19 cellular contexts compared by ENCODE assay signal in the genomic region with DNA sequence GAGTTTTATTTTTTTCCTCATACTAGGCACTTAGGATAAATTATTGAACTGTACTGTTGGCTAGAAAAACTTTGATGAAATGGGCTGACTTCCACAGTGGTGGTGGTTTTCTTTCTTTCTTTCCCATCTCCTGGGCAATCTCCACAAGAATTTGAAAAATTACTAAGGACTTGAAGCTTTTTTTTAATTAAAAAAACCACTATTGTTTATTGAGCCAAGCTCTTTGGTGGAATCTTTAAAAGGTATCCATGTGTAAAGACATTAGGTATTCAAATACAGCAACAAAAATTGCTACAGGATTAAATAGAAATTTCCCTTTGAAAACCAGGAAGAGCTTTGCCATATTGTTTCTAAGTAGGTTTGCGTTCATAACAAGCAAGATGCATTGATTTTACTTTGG. TPM values are rescaled to one million over a fixed set of nuclear protein-coding genes. Genes with fewer than 3 reads are reported as not detected.
DNase-seq lines count a peak whose midpoint lies in the region; ATAC-seq, FAIRE-seq and TF ChIP-seq lines count a peak whose summit lies in the region.
"Had no signal": no experiment of that assay in that cellular context is flagged by ENCODE, and none has a peak within 500 bp of the region (broad histone marks: within the 10 kb centered on the region; RNA-seq: fewer than 3 reads in every experiment).

No MANE protein-coding gene starts in this region.

- TF ChIP-seq CTCF in SK-N-SH (IDR thresholded peaks at IDR 0.05) (no peak), RWPE2 (IDR thresholded peaks at IDR 0.05; ENCODE audit: poor library complexity, severe bottlenecking) (no peak), K562 (IDR thresholded peaks at IDR 0.05 in 2 of 3, conservative IDR thresholded peaks at IDR 0.05 in 1 of 3; ENCODE audit: insufficient read depth in 2 of 3, low read depth in 1 of 3, low read length in 3 of 3) (no peak), osteocyte (IDR thresholded peaks at IDR 0.05) (no peak), gastroesophageal sphincter (IDR thresholded peaks at IDR 0.05) (no peak)

- no peaks in the 10 kb centered on the region for H3K9me2 ChIP-seq in SK-N-SH

- TF ChIP-seq POLR2A in K562 (conservative IDR thresholded peaks at IDR 0.05), result no peak
- TF ChIP-seq POLR2A in gastroesophageal sphincter (IDR thresholded peaks at IDR 0.05), result no peak

- peaks cover 9% of the 10 kb centered on the region for H3K9me1 ChIP-seq in K562 (ENCODE audit: control insufficient read depth, insufficient read depth, low read length)

- POLR2A ChIA-PET in SK-N-SH (lab: Yijun Ruan, JAX), result no interaction called here
- POLR2A ChIA-PET in K562 (lab: Yijun Ruan, JAX), result interaction anchor here (0.5 to 2.3 kb wide), 11 partner anchors 9 to 154 kb away, joined by 3 to 18 read pairs (median 5); partner anchors contain the start of gene MARCHF6

- 95% methylated on average over 1 of the region's 1 CpG for WGBS in SK-N-SH (ENCODE audit: low lambda C conversion rate)
- 72% methylated on average over 1 of the region's 1 CpG for WGBS in K562 (ENCODE audit: insufficient coverage, low coverage, missing lambda C conversion rate)
- WGBS in gastroesophageal sphincter (ENCODE audit: low coverage in 1 of 2), 2 donors, result 100% methylated on average over 1 of the region's 1 CpG; no CpG with 5 or more reads in 1 of the 2 donors

- H3K27ac ChIP-seq in SK-N-SH (ENCODE audit: low read depth in 2 of 2, low read length in 1 of 2), result peak overlapping the region; percentile 11 to 39; a peak in 2 of 4 replicates
- peak overlapping the region; percentile 58 for H3K27ac ChIP-seq in RWPE2 (ENCODE audit: poor library complexity, severe bottlenecking)
- H3K27ac ChIP-seq in K562 (ENCODE audit: extremely low read depth, low read depth, low read length), result no peak overlapping the region; the same call in 2 of the 3 replicates
- H3K27ac ChIP-seq in gastroesophageal sphincter, result no peak overlapping the region
- H3K27ac ChIP-seq: C4-2B had no signal

- H2AFZ ChIP-seq in SK-N-SH (ENCODE audit: low read depth) (no peak overlapping the region), K562 (ENCODE audit: low read depth, low read length) (no peak overlapping the region)

- intact Hi-C loops in K562 (cut with micrococcal nuclease), result no loop called here

- no peak for DNase-seq in SK-N-SH
- DNase-seq in RWPE2 (ENCODE audit: low spot score), result no peak
- no peak for DNase-seq in K562 (ENCODE audit: extremely low read depth in 1 of 4, low spot score in 3 of 4)
- no peak for DNase-seq in osteocyte (ENCODE audit: extremely low spot score, unreplicated experiment)
- no peak for DNase-seq in SIG-M5 treated with dmso at 0.1 percent for 504 hours (lab: John Stamatoyannopoulos, UW; ENCODE audit: unreplicated experiment)
- no peak for DNase-seq in NCI-H2171 (lab: John Stamatoyannopoulos, UW)
- DNase-seq: COR-L47; H9; IMR-90; NCI-H146; NCI-H2081 treated with DMSO at 0.1 percent for 48 hours; NCI-H2227 treated with DMSO at 0.1 percent for 48 hours; NCI-H524 treated with DMSO at 0.1 percent for 48 hours; NK-92 treated with Interleukin-12 subunit alpha and Interleukin-12 subunit beta, amount 100 ng/mL, for 24 hours; PC-3 had no signal

- peaks cover 5 to 8% of the 10 kb centered on the region in 2 experiments; a peak in 3 of 4 replicates for H3K4me1 ChIP-seq in SK-N-SH (ENCODE audit: control insufficient read depth in 1 of 2, insufficient read depth in 2 of 2, low read depth in 1 of 2, low read length in 1 of 2)
- H3K4me1 ChIP-seq in RWPE2 (ENCODE audit: insufficient read depth, poor library complexity, severe bottlenecking), result peaks cover 24% of the 10 kb centered on the region
- peaks cover 7 to 15% of the 10 kb centered on the region in 2 experiments; a peak in 3 of 5 replicates for H3K4me1 ChIP-seq in K562 (replicated peaks in 1 of 2; ENCODE audit: control insufficient read depth in 2 of 2, insufficient read depth in 2 of 2, low read length in 2 of 2)
- H3K4me1 ChIP-seq in gastroesophageal sphincter, result peaks cover 14 to 86% (median 14%) of the 10 kb centered on the region in 3 donors

- H3K4me1 Mint-ChIP-seq in osteocyte (ENCODE audit: unreplicated experiment), result peaks cover 39% of the 10 kb centered on the region

- H3K27me3 Mint-ChIP-seq in osteocyte (ENCODE audit: unreplicated experiment), result no peaks in the 10 kb centered on the region

- no peak for FAIRE-seq in K562 (lab: Jason Lieb, UNC)

- H3K4me3 Mint-ChIP-seq in osteocyte (ENCODE audit: unreplicated experiment), result no peak overlapping the region
- H3K4me3 Mint-ChIP-seq: H9 had no signal

- H3K4me2 ChIP-seq in SK-N-SH (no peak overlapping the region), K562 (ENCODE audit: insufficient read depth, low read length) (no peak overlapping the region)

- BruUV-seq in K562 (replicated peaks; lab: Mats Ljungman, UMichigan), result TSS peak; percentile 1

- no peaks in the 10 kb centered on the region for H3F3A ChIP-seq in SK-N-SH (replicated peaks; ENCODE audit: insufficient read depth)

- no peaks in the 10 kb centered on the region for H3K9me3 ChIP-seq in SK-N-SH
- no peaks in the 10 kb centered on the region for H3K9me3 ChIP-seq in RWPE2 (ENCODE audit: severe bottlenecking)
- no peaks in the 10 kb centered on the region for H3K9me3 ChIP-seq in K562 (replicated peaks; ENCODE audit: control insufficient read depth, insufficient read depth, low read depth, low read length)
- no peaks in the 10 kb centered on the region for H3K9me3 ChIP-seq in gastroesophageal sphincter

- no peaks in the 10 kb centered on the region for H3K36me3 Mint-ChIP-seq in osteocyte (ENCODE audit: unreplicated experiment)

- peaks cover 0 to 3% of the 10 kb centered on the region in 2 experiments for H3K36me3 ChIP-seq in SK-N-SH (replicated peaks in 1 of 2; ENCODE audit: control insufficient read depth in 1 of 2, insufficient read depth in 2 of 2, low read length in 1 of 2)
- peaks cover 5% of the 10 kb centered on the region; the same call in 1 of the 2 replicates for H3K36me3 ChIP-seq in RWPE2 (ENCODE audit: low read depth)
- H3K36me3 ChIP-seq in K562 (ENCODE audit: control insufficient read depth, insufficient read depth, low read length), result peaks cover 36% of the 10 kb centered on the region
- no peaks in the 10 kb centered on the region for H3K36me3 ChIP-seq in gastroesophageal sphincter

- TF ChIP-seq RAD21 in SK-N-SH (IDR thresholded peaks at IDR 0.05; ENCODE audit: low read length) (no peak), K562 (CRISPR knock-in tag; conservative IDR thresholded peaks at IDR 0.05 in 1 of 2, IDR thresholded peaks at IDR 0.05 in 1 of 2) (no peak)

- CTCF ChIA-PET in SK-N-SH (lab: Yijun Ruan, JAX), result interaction anchor here (0.6 to 1.9 kb wide), 5 partner anchors 10 to 84 kb away, joined by 3 to 6 read pairs (median 4); partner anchors contain the start of gene MARCHF6
- CTCF ChIA-PET in K562 (lab: Yijun Ruan, JAX; ENCODE audit: low intra/inter-chr PET ratio), result no interaction called here

- no peaks in the 10 kb centered on the region for H3K9me3 Mint-ChIP-seq in osteocyte (ENCODE audit: unreplicated experiment)
- H3K9me3 Mint-ChIP-seq: H9 had no signal

- in situ Hi-C loops in K562 (cut with MboI), result no loop called here

- TF ChIP-seq EP300 in SK-N-SH (IDR thresholded peaks at IDR 0.05; ENCODE audit: borderline replicate concordance in 1 of 2, low read depth in 1 of 2, low read length in 1 of 2) (no peak), K562 (IDR thresholded peaks at IDR 0.05; ENCODE audit: low read length) (no peak), gastroesophageal sphincter (IDR thresholded peaks at IDR 0.05) (no peak)

- H3K79me2 ChIP-seq in SK-N-SH (ENCODE audit: insufficient read depth), result peaks cover 100% of the 10 kb centered on the region
- H3K79me2 ChIP-seq in K562 (ENCODE audit: control insufficient read depth, insufficient read depth, low read length), result peaks cover 99% of the 10 kb centered on the region

- no peak overlapping the region for H3K4me3 ChIP-seq in SK-N-SH (ENCODE audit: low read depth in 2 of 2, low read length in 1 of 2)
- H3K4me3 ChIP-seq in RWPE2 (ENCODE audit: severe bottlenecking), result no peak overlapping the region
- H3K4me3 ChIP-seq in K562, result no peak overlapping the region
- H3K4me3 ChIP-seq in gastroesophageal sphincter, result no peak overlapping the region

- H4K20me1 ChIP-seq in SK-N-SH (ENCODE audit: insufficient read depth) (peaks cover 94% of the 10 kb centered on the region), K562 (replicated peaks; ENCODE audit: control insufficient read depth, insufficient read depth, low read length) (peaks cover 36% of the 10 kb centered on the region)

- ATAC-seq in SK-N-SH treated with all-trans-retinoic acid at 6 μM for 48 hours, result no peak
- ATAC-seq in RWPE2 (ENCODE audit: low read depth), result no peak
- ATAC-seq in K562, result no peak
- no peak for ATAC-seq in gastroesophageal sphincter
- ATAC-seq: Right ventricle myocardium inferior had no signal

- H3K27me3 ChIP-seq in SK-N-SH (ENCODE audit: insufficient read depth) (no peaks in the 10 kb centered on the region), RWPE2 (ENCODE audit: insufficient read depth, poor library complexity, severe bottlenecking) (no peaks in the 10 kb centered on the region), K562 (ENCODE audit: control insufficient read depth in 2 of 2, insufficient read depth in 2 of 2, low read length in 2 of 2) (no peaks in the 10 kb centered on the region), gastroesophageal sphincter (no peaks in the 10 kb centered on the region)

- H3K9ac ChIP-seq in SK-N-SH, result no peak overlapping the region
- H3K9ac ChIP-seq in K562 (ENCODE audit: insufficient read depth in 1 of 2, low read depth in 2 of 2, low read length in 2 of 2), result no peak overlapping the region

- H3K27ac Mint-ChIP-seq in osteocyte (ENCODE audit: unreplicated experiment), result peak overlapping the region; percentile 6
- H3K27ac Mint-ChIP-seq: H9 had no signal

RNA-seq across cellular contexts. Expression of gene MARCHF6, which starts 14.1 kb away (rescaled TPM):
- 52.4 and 98.0 TPM in 2 replicates for polyA plus RNA-seq in SK-N-SH (2012; rRNA removed)
- 44.5 and 51.8 TPM in 2 replicates for polyA plus RNA-seq in SK-N-SH (2012; cell fraction: cytosol; rRNA removed)
- 123 and 283 TPM in 2 replicates for polyA plus RNA-seq in SK-N-SH (2012; cell fraction: nucleus; rRNA removed)
- total RNA-seq in K562 (2011; cell fraction: chromatin; rRNA removed; ENCODE audit: low replicate concordance), result 561 and 734 TPM in 2 replicates
- 300 and 404 TPM in 2 replicates for total RNA-seq in K562 (2011; cell fraction: nucleolus; rRNA removed)
- total RNA-seq in K562 (2011; cell fraction: nucleoplasm; rRNA removed), result 460 and 488 TPM in 2 replicates
- total RNA-seq in K562 (2014; rRNA removed), result 68.1 and 82.1 TPM in 2 replicates
- 110 and 145 TPM in 2 replicates for total RNA-seq in K562 (2014; rRNA removed; fragmentation: Illumina TruSeq; extraction: Trizol)
- total RNA-seq in K562 (2015; rRNA removed; fragmentation: Illumina TruSeq; extraction: Trizol), result 73.8 and 74.1 TPM in 2 replicates
- 173 and 197 TPM in 2 replicates for total RNA-seq in K562 (2021)
- polyA plus RNA-seq in K562 (2011; rRNA removed), result 363 and 456 TPM in 2 replicates
- polyA plus RNA-seq in K562 (2011; cell fraction: cytosol; rRNA removed), result 108 and 266 TPM in 2 replicates
- 690 and 1,115 TPM in 2 replicates for polyA plus RNA-seq in K562 (2011; cell fraction: nucleus; rRNA removed)
- polyA plus RNA-seq in K562 (2012), result 113 TPM in 2 replicates
- 97.2 and 107 TPM in 2 replicates for polyA plus RNA-seq in K562 (2014; fragmentation: Illumina TruSeq; extraction: Trizol)
- 100 to 1,000 TPM; 170 to 176 TPM for polyA plus RNA-seq in K562 (2014; fragmentation: Nextera tagmentation; extraction: Ambion mirVana)
- polyA plus RNA-seq in K562 (2014; rRNA removed), result 113 and 116 TPM in 2 replicates
- polyA minus RNA-seq in K562 (2011; rRNA and poly(A)+ RNA removed), result 714 and 809 TPM in 2 replicates
- 187 and 222 TPM in 2 replicates for polyA minus RNA-seq in K562 (2011; cell fraction: cytosol; rRNA and poly(A)+ RNA removed)
- polyA minus RNA-seq in K562 (2011; cell fraction: nucleus; rRNA and poly(A)+ RNA removed), result 218 and 284 TPM in 2 replicates
- total RNA-seq in osteocyte, result 180 and 190 TPM in 2 replicates
- 100 to 1,000 TPM in 2 of 4 donors, 10 to 100 TPM in 2; 69.9 to 106 (median 93.9) TPM for total RNA-seq in gastroesophageal sphincter

RNA-seq across cellular contexts. Expression of gene CMBL, which starts 59.9 kb away (rescaled TPM):
- 42.9 and 61.0 TPM in 2 replicates for polyA plus RNA-seq in SK-N-SH (2012; rRNA removed)
- 35.4 and 47.5 TPM in 2 replicates for polyA plus RNA-seq in SK-N-SH (2012; cell fraction: cytosol; rRNA removed)
- 15.4 and 21.3 TPM in 2 replicates for polyA plus RNA-seq in SK-N-SH (2012; cell fraction: nucleus; rRNA removed)
- total RNA-seq in K562 (2011; cell fraction: chromatin; rRNA removed; ENCODE audit: low replicate concordance), result 57.6 and 73.6 TPM in 2 replicates
- total RNA-seq in K562 (2011; cell fraction: nucleolus; rRNA removed), result 41.8 and 51.0 TPM in 2 replicates
- total RNA-seq in K562 (2011; cell fraction: nucleoplasm; rRNA removed), result 60.6 and 76.3 TPM in 2 replicates
- total RNA-seq in K562 (2014; rRNA removed), result 22.6 and 30.0 TPM in 2 replicates
- 68.2 and 86.7 TPM in 2 replicates for total RNA-seq in K562 (2014; rRNA removed; fragmentation: Illumina TruSeq; extraction: Trizol)
- total RNA-seq in K562 (2015; rRNA removed; fragmentation: Illumina TruSeq; extraction: Trizol), result 54.7 and 55.5 TPM in 2 replicates
- 119 and 121 TPM in 2 replicates for total RNA-seq in K562 (2021)
- polyA plus RNA-seq in K562 (2011; rRNA removed), result 183 and 192 TPM in 2 replicates
- polyA plus RNA-seq in K562 (2011; cell fraction: cytosol; rRNA removed), result 228 and 464 TPM in 2 replicates
- 27.2 and 28.4 TPM in 2 replicates for polyA plus RNA-seq in K562 (2011; cell fraction: nucleus; rRNA removed)
- 129 and 225 TPM in 2 replicates for polyA plus RNA-seq in K562 (2012)
- 140 and 144 TPM in 2 replicates for polyA plus RNA-seq in K562 (2014; fragmentation: Illumina TruSeq; extraction: Trizol)
- polyA plus RNA-seq in K562 (2014; fragmentation: Nextera tagmentation; extraction: Ambion mirVana), result 10 to 100 TPM; 53.4 to 71.1 TPM
- 109 and 128 TPM in 2 replicates for polyA plus RNA-seq in K562 (2014; rRNA removed)
- polyA minus RNA-seq in K562 (2011; rRNA and poly(A)+ RNA removed), result 176 TPM in 2 replicates
- polyA minus RNA-seq in K562 (2011; cell fraction: cytosol; rRNA and poly(A)+ RNA removed), result 200 and 213 TPM in 2 replicates
- polyA minus RNA-seq in K562 (2011; cell fraction: nucleus; rRNA and poly(A)+ RNA removed), result 23.2 and 39.3 TPM in 2 replicates
- 23.3 and 24.2 TPM in 2 replicates for total RNA-seq in osteocyte
- 1 to 10 TPM; 2.2 to 7.7 (median 4.4) TPM for total RNA-seq in gastroesophageal sphincter

Comparison
In these comparisons a context has a peak if more than half of its experiments do, and no peak if none do; other contexts are left out.
1. H3K27ac ChIP-seq: peak in SK-N-SH (2 of 2) and RWPE2 (single experiment); none in K562 (single experiment) and gastroesophageal sphincter (0 of 4).